Comparison of ENCODE assay signal across 4 cellular contexts in genomic region chr15:32385823-32386495, GRCh38. TPM values are rescaled to one million over a fixed set of nuclear protein-coding genes. Genes with fewer than 3 reads are reported as not detected.
"Had no signal": no experiment of that assay in that cellular context is flagged by ENCODE, and none has a peak within 500 bp of the region (broad histone marks: within the 10 kb centered on the region; RNA-seq: fewer than 3 reads in every experiment).

No MANE protein-coding gene starts in this region.

RNA-seq across cellular contexts. Expression of gene GOLGA8K, which starts 17.1 kb away (rescaled TPM):
- total RNA-seq: GM23248, GM23338, H4, HFFc6 had no signal
- polyA plus RNA-seq: GM23248 had no signal
